Comparison of ENCODE assay signal across 10 cellular contexts in the genomic region with DNA sequence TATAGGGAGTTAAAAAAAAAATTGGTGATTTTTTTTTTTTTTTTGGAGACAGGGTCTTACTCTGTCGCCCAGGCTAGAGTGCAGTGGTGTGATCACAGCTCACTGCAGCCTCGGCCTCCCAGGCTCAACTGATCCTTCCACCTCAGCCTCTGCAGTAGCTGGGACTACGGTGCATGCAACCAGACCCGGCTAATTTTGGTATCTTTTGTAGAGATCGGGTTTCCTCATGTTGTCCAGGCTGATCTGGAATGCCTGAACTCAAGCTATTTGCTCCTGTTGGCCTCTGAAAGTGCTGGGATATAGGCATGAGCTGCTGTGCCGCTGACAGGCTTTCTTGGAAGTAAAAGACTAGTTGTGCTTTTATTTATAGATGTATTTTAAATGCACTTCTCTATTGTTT. TPM values are rescaled to one million over a fixed set of nuclear protein-coding genes. Genes with fewer than 3 reads are reported as not detected.
A peak's percentile ranks its signal among the peaks of the same experiment; 100 is the strongest.
DNase-seq lines count a peak whose midpoint lies in the region; ATAC-seq and TF ChIP-seq lines count a peak whose summit lies in the region.
"Had no signal": no experiment of that assay in that cellular context is flagged by ENCODE, and none has a peak within 500 bp of the region (broad histone marks: within the 10 kb centered on the region; RNA-seq: fewer than 3 reads in every experiment).

No MANE protein-coding gene starts in this region.

- H3F3A ChIP-seq in DOHH2 (ENCODE audit: control insufficient read depth, insufficient read depth), result 0 out of 2 replicates have a peak, but pooled peaks cover 2% of the 10 kb centered on the region
- no peaks in the 10 kb centered on the region for H3F3A ChIP-seq in PC-3 (ENCODE audit: low read length, unreplicated experiment)

- H3K4me2 ChIP-seq in DOHH2 (ENCODE audit: low read length), result peak overlapping the region; percentile 25
- peak overlapping the region; percentile 58 for H3K4me2 ChIP-seq in PC-3 (ENCODE audit: low read length)
- peak overlapping the region; percentile 39 for H3K4me2 ChIP-seq in trophoblast cell (ENCODE audit: low read length)

- peaks cover 49% of the 10 kb centered on the region for H4K20me1 ChIP-seq in DOHH2 (ENCODE audit: control insufficient read depth, insufficient read depth, low read depth, low read length)
- peaks cover 65% of the 10 kb centered on the region for H4K20me1 ChIP-seq in PC-3 (ENCODE audit: low read length)

- no TSS peak for BruUV-seq in PC-3 (replicated peaks; lab: Mats Ljungman, UMichigan)

- H3K4me3 Mint-ChIP-seq in endothelial cell (ENCODE audit: unreplicated experiment), result peak overlapping the region; percentile 71

- peaks cover 42% of the 10 kb centered on the region for H3K4me1 Mint-ChIP-seq in endothelial cell (ENCODE audit: unreplicated experiment)

- H3K79me2 ChIP-seq in DOHH2 (ENCODE audit: control insufficient read depth, low read length), result peaks cover 79% of the 10 kb centered on the region
- H3K79me2 ChIP-seq in PC-3 (ENCODE audit: low read length), result peaks cover 75% of the 10 kb centered on the region
- H3K79me2 ChIP-seq in trophoblast cell (ENCODE audit: control insufficient read depth, insufficient read depth, low read length, poor library complexity), result peaks cover 27% of the 10 kb centered on the region

- peaks cover 18% of the 10 kb centered on the region for H3K27me3 Mint-ChIP-seq in endothelial cell (ENCODE audit: unreplicated experiment)

- no peak for TF ChIP-seq CTCF in DOHH2 (IDR thresholded peaks at IDR 0.05; ENCODE audit: low read depth, low read length, poor library complexity, severe bottlenecking)
- TF ChIP-seq CTCF in PC-3 (conservative IDR thresholded peaks at IDR 0.05; ENCODE audit: low read depth, low read length), result no peak
- no peak for TF ChIP-seq CTCF in endothelial cell (IDR thresholded peaks at IDR 0.05; ENCODE audit: unreplicated experiment)

- intact Hi-C loops in PC-3 (cut with micrococcal nuclease), result no loop called here

- peaks cover 7% of the 10 kb centered on the region for H3K36me3 Mint-ChIP-seq in endothelial cell (ENCODE audit: low read depth, unreplicated experiment)

- peak overlapping the region; percentile 4; the same call in 1 of the 2 replicates for H3K4me3 ChIP-seq in DOHH2 (ENCODE audit: low read length)
- H3K4me3 ChIP-seq in PC-3 (ENCODE audit: low read length), result peak overlapping the region; percentile 43
- no peak overlapping the region for H3K4me3 ChIP-seq in trophoblast cell (ENCODE audit: low read depth, low read length)

- H3K4me1 ChIP-seq in DOHH2 (ENCODE audit: control insufficient read depth, low read length) (peaks cover 61% of the 10 kb centered on the region), PC-3 (ENCODE audit: insufficient read depth, low read length) (peaks cover 25% of the 10 kb centered on the region), trophoblast cell (ENCODE audit: control insufficient read depth in 1 of 2, insufficient read depth in 2 of 2, low read length in 2 of 2) (peaks cover 5 to 9% of the 10 kb centered on the region in 2 experiments)

- no peak overlapping the region for H3K14ac ChIP-seq in trophoblast cell (ENCODE audit: low read length)

- no peak overlapping the region for H3K27ac Mint-ChIP-seq in endothelial cell (ENCODE audit: unreplicated experiment)

- WGBS in trophoblast cell (ENCODE audit: extremely low coverage, insufficient coverage, insufficient read length), result no CpG with 5 or more reads among the region's 6 CpGs

- H2BK12ac ChIP-seq in trophoblast cell (ENCODE audit: low read length), result no peak overlapping the region

- no peak overlapping the region for H3K9ac ChIP-seq in PC-3 (ENCODE audit: low read length)
- no peak overlapping the region for H3K9ac ChIP-seq in trophoblast cell (ENCODE audit: low read length)

- H3K27me3 ChIP-seq in DOHH2 (ENCODE audit: control insufficient read depth, low read length), result no peaks in the 10 kb centered on the region
- H3K27me3 ChIP-seq in PC-3 (ENCODE audit: low read length), result no peaks in the 10 kb centered on the region
- H3K27me3 ChIP-seq in trophoblast cell (ENCODE audit: insufficient read depth, low read length), result no peaks in the 10 kb centered on the region

- H3K9me2 ChIP-seq in DOHH2 (replicated peaks; ENCODE audit: control insufficient read depth, low read length) (no peaks in the 10 kb centered on the region), PC-3 (replicated peaks; ENCODE audit: low read length) (no peaks in the 10 kb centered on the region)

- H2AFZ ChIP-seq in PC-3 (ENCODE audit: low read length) (no peak overlapping the region), trophoblast cell (ENCODE audit: insufficient read depth, low read length, poor library complexity) (no peak overlapping the region)

- no peak overlapping the region for H4K8ac ChIP-seq in trophoblast cell (ENCODE audit: low read depth, low read length)

- no peak overlapping the region for H4K12ac ChIP-seq in trophoblast cell (ENCODE audit: low read depth, low read length)

- H2BK5ac ChIP-seq in trophoblast cell (ENCODE audit: low read depth, low read length, poor library complexity), result no peak overlapping the region

- ATAC-seq in PC-3, result no peak
- ATAC-seq in HG03196 (IDR thresholded peaks at IDR 0.05; ENCODE audit: unreplicated experiment), result no peak
- ATAC-seq: activated CD4-positive, CD25-positive, alpha-beta regulatory T cell treated with anti-CD3 and anti-CD28 coated beads, Interleukin-2, amount 50 U/mL, for 24 hours had no signal

- no peak overlapping the region for H2AK5ac ChIP-seq in trophoblast cell (ENCODE audit: low read length)

- peaks cover 44% of the 10 kb centered on the region for H3K36me3 ChIP-seq in DOHH2 (ENCODE audit: control insufficient read depth, low read length)
- H3K36me3 ChIP-seq in PC-3 (ENCODE audit: low read depth, low read length), result peaks cover 23% of the 10 kb centered on the region; the same call in 1 of the 2 replicates
- peaks cover 5 to 14% of the 10 kb centered on the region in 2 experiments for H3K36me3 ChIP-seq in trophoblast cell (ENCODE audit: control insufficient read depth in 1 of 2, insufficient read depth in 2 of 2, low read length in 2 of 2)

- H4K91ac ChIP-seq in trophoblast cell (ENCODE audit: low read depth, low read length), result no peak overlapping the region

- H3K27ac ChIP-seq in DOHH2 (ENCODE audit: low read depth, low read length) (no peak overlapping the region), PC-3 (ENCODE audit: low read length) (no peak overlapping the region), trophoblast cell (ENCODE audit: low read depth, low read length) (no peak overlapping the region)

- H3K9me3 Mint-ChIP-seq in endothelial cell (ENCODE audit: unreplicated experiment), result no peaks in the 10 kb centered on the region

- no peak overlapping the region for H3K23ac ChIP-seq in trophoblast cell (ENCODE audit: low read length)

- DNase-seq in PC-3 (no peak), endothelial cell (ENCODE audit: low spot score) (no peak), trophoblast cell (peak; percentile 48 to 68), RKO (ENCODE audit: low spot score) (no peak), NCI-H2107 (lab: John Stamatoyannopoulos, UW) (no peak), NCI-H1417 treated with DMSO at 0.1 percent for 48 hours (lab: John Stamatoyannopoulos, UW) (no peak)

- CTCF ChIA-PET in PC-3 (lab: Charles Lee), result no interaction called here

- no peak overlapping the region for H2BK120ac ChIP-seq in trophoblast cell (ENCODE audit: insufficient read depth, low read length, poor library complexity)

- peaks cover 15% of the 10 kb centered on the region for H3K79me1 ChIP-seq in trophoblast cell (ENCODE audit: low read length)

- no peaks in the 10 kb centered on the region for H3K9me3 ChIP-seq in DOHH2 (ENCODE audit: control insufficient read depth, insufficient read depth, low read length)
- no peaks in the 10 kb centered on the region for H3K9me3 ChIP-seq in PC-3 (ENCODE audit: low read length)
- no peaks in the 10 kb centered on the region for H3K9me3 ChIP-seq in trophoblast cell (ENCODE audit: insufficient read depth, low read depth, low read length)

- H3K18ac ChIP-seq in trophoblast cell (ENCODE audit: low read length), result no peak overlapping the region

- POLR2A ChIA-PET in PC-3 (lab: Charles Lee; ENCODE audit: unreplicated experiment), result interaction anchor here (0.6 kb wide), 1 partner anchor 17 kb away, joined by 3 read pairs; no protein-coding TSS in a partner anchor

- H3K4ac ChIP-seq in trophoblast cell (ENCODE audit: low read depth, low read length), result peak overlapping the region; percentile 72

RNA-seq across cellular contexts. Expression of a gene that starts 3.0 kb away (rescaled TPM):
- total RNA-seq in PC-3 (2014; rRNA removed), result 212 and 245 TPM in 2 replicates
- total RNA-seq in endothelial cell (ENCODE audit: unreplicated experiment), result 370 TPM
- 401 and 431 TPM in 2 replicates for polyA plus RNA-seq in trophoblast cell (2013)

RNA-seq across cellular contexts. Expression of a gene that starts 54.0 kb away (rescaled TPM):
- total RNA-seq in PC-3 (2014; rRNA removed) (not detected in 2 replicates), endothelial cell (ENCODE audit: unreplicated experiment) (not detected)
- polyA plus RNA-seq in trophoblast cell (2013), result not detected in 2 replicates
- total RNA-seq: cardiac septum had no signal

Comparison
In these comparisons a context has a peak if more than half of its experiments do, and no peak if none do; other contexts are left out.
1. DNase-seq: peak in trophoblast cell (2 of 2); none in PC-3 (single experiment), endothelial cell (single experiment), RKO (single experiment), NCI-H2107 (single experiment) and NCI-H1417 treated with DMSO at 0.1 percent for 48 hours (single experiment).
2. Peak in every context shown above with its lines, with median percentiles within 50 percentile points of each other: H3K4me2 ChIP-seq.